In the genomic region with DNA sequence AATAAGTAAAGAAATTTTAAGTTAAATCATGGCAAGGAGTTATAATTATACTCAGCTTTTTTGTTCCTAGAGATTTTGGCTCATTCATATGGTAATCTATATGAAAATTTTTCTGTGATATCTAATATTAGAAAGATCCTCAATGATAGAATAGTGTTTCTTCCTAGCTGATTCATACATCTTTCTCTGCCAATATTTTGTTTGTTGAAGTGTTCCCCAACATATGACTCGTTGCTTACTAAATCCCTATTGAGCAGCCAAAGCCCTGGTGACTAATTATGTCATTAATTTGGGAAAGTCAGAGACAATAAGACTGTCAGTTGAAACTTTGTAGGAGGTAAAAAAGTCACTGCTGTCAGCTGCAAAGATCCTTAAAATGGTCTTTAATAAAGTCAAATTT, we compare ENCODE assay signal across 7 cellular contexts.
DNase-seq lines count a peak whose midpoint lies in the region; ATAC-seq, FAIRE-seq and TF ChIP-seq lines count a peak whose summit lies in the region.
"Not testable (repeated sequence)": the region's sequence is repeated elsewhere in the genome, so short reads cannot be mapped to it uniquely, and the experiment has no call there.

No MANE protein-coding gene starts in this region.

- BruUV-seq in Panc1 (replicated peaks; lab: Mats Ljungman, UMichigan), result not testable (repeated sequence)

- H3K27ac ChIP-seq in Panc1 (ENCODE audit: low read length); fibroblast of lung (ENCODE audit: insufficient read depth, low read length): not testable (repeated sequence)

- peak; percentile 40 for DNase-seq in ELR (ENCODE audit: low read depth)
- DNase-seq in M059J (ENCODE audit: low read depth), result peak; percentile 46
- peak; percentile 56 for DNase-seq in Panc1 (ENCODE audit: low read depth, low spot score)
- peak; percentile 1 for DNase-seq in adipocyte (ENCODE audit: low read depth)
- peak; percentile 90 for DNase-seq in bronchial epithelial cell (ENCODE audit: low read depth)
- DNase-seq in fibroblast of lung (ENCODE audit: low read depth in 2 of 2), result peak; percentile 32 to 51
- DNase-seq in kidney tubule cell (ENCODE audit: low spot score), result peak; percentile 1

- TF ChIP-seq CTCF in Panc1 (IDR thresholded peaks at IDR 0.05); bronchial epithelial cell (IDR thresholded peaks at IDR 0.05; ENCODE audit: insufficient read depth, low read length, severe bottlenecking); fibroblast of lung (conservative IDR thresholded peaks at IDR 0.05 in 1 of 2, IDR thresholded peaks at IDR 0.05 in 1 of 2; ENCODE audit: low read depth in 1 of 2, low read length in 2 of 2): not testable (repeated sequence)

- not testable (repeated sequence) for H3K36me3 ChIP-seq in Panc1 (ENCODE audit: control insufficient read depth, insufficient read depth, low read length); adipocyte (ENCODE audit: control insufficient read depth, insufficient read depth, low read length, severe bottlenecking); bronchial epithelial cell (ENCODE audit: control insufficient read depth, insufficient read depth, low read length); fibroblast of lung (ENCODE audit: control insufficient read depth, insufficient read depth, low read length)

- in situ Hi-C loops in Panc1 (cut with HindIII; ENCODE audit: low pct_unique_long_range_greater_than_20kb, low sequenced_read_pairs), result not testable (repeated sequence)

- intact Hi-C loops in Panc1 (cut with micrococcal nuclease; ENCODE audit: unreplicated experiment), result not testable (repeated sequence)

- ATAC-seq in Panc1, result not testable (repeated sequence)

- H3K9me3 ChIP-seq in Panc1 (ENCODE audit: control insufficient read depth, insufficient read depth, low read depth, low read length); adipocyte (ENCODE audit: control insufficient read depth, low read length); fibroblast of lung (ENCODE audit: control insufficient read depth, insufficient read depth, low read depth, low read length): not testable (repeated sequence)

- H3K4me2 ChIP-seq in fibroblast of lung (ENCODE audit: extremely low read depth, insufficient read depth, low read length), result not testable (repeated sequence)

- POLR2A ChIA-PET in Panc1 (lab: Charles Lee), result not testable (repeated sequence)

- not testable (repeated sequence) for H3K9ac ChIP-seq in adipocyte (ENCODE audit: low read length); fibroblast of lung (ENCODE audit: insufficient read depth, low read length)

- H4K20me1 ChIP-seq in fibroblast of lung (ENCODE audit: control insufficient read depth, extremely low read depth, insufficient read depth, low read length), result not testable (repeated sequence)

- H3K4me1 ChIP-seq in Panc1 (ENCODE audit: control insufficient read depth, insufficient read depth, low read length); adipocyte (ENCODE audit: control insufficient read depth, insufficient read depth, low read length); fibroblast of lung (ENCODE audit: control insufficient read depth, extremely low read depth, insufficient read depth, low read length): not testable (repeated sequence)

- not testable (repeated sequence) for H3K27me3 ChIP-seq in Panc1 (ENCODE audit: control insufficient read depth, insufficient read depth, low read length); adipocyte (replicated peaks; ENCODE audit: control insufficient read depth, insufficient read depth, low read length); bronchial epithelial cell (ENCODE audit: control insufficient read depth, insufficient read depth, low read length); fibroblast of lung (ENCODE audit: control insufficient read depth, insufficient read depth, low read length)

- H2AFZ ChIP-seq in fibroblast of lung (ENCODE audit: low read length), result not testable (repeated sequence)

- not testable (repeated sequence) for H3K79me2 ChIP-seq in fibroblast of lung (ENCODE audit: control insufficient read depth, insufficient read depth, low read length)

- CTCF ChIA-PET in Panc1 (lab: Charles Lee), result not testable (repeated sequence)

- not testable (repeated sequence) for H3K4me3 ChIP-seq in Panc1 (ENCODE audit: low read depth in 2 of 2, low read length in 2 of 2); adipocyte (ENCODE audit: low read length); bronchial epithelial cell (ENCODE audit: low read depth, low read length); fibroblast of lung (replicated peaks in 1 of 4; ENCODE audit: control extremely low read depth in 1 of 4, insufficient read depth in 1 of 4, low read depth in 3 of 4, low read length in 4 of 4)

- not testable (repeated sequence) for FAIRE-seq in bronchial epithelial cell (lab: Jason Lieb, UNC)

Comparison
In these comparisons a context has a peak if more than half of its experiments do, and no peak if none do; other contexts are left out.
1. DNase-seq: peak in every context shown above with its lines; median percentile 90 in bronchial epithelial cell; 56 in Panc1; 46 in M059J; 42 in fibroblast of lung; 40 in ELR; 1 in adipocyte; 1 in kidney tubule cell.